15 cellular contexts compared by ENCODE assay signal in genomic region chr3:138234401-138235179, GRCh38. TPM values are rescaled to one million over a fixed set of nuclear protein-coding genes. Genes with fewer than 3 reads are reported as not detected.
DNase-seq lines count a peak whose midpoint lies in the region; ATAC-seq and TF ChIP-seq lines count a peak whose summit lies in the region.
"Had no signal": no experiment of that assay in that cellular context is flagged by ENCODE, and none has a peak within 500 bp of the region (broad histone marks: within the 10 kb centered on the region; RNA-seq: fewer than 3 reads in every experiment).

No MANE protein-coding gene starts in this region.

- TF ChIP-seq CTCF in foreskin keratinocyte (conservative IDR thresholded peaks at IDR 0.05) (no peak), upper lobe of right lung (IDR thresholded peaks at IDR 0.05) (no peak)

- peaks cover 29% of the 10 kb centered on the region for H3K4me1 Mint-ChIP-seq in activated T-cell treated with anti-CD3 and anti-CD28 coated beads, Interleukin-2, amount 50 U/mL, for 24 hours (ENCODE audit: low read depth)
- H3K4me1 Mint-ChIP-seq in activated naive CD8-positive, alpha-beta T cell treated with anti-CD3 and anti-CD28 coated beads, Interleukin-2, amount 50 U/mL, for 24 hours: peaks cover 21% of the 10 kb centered on the region

- H3K27me3 ChIP-seq in foreskin keratinocyte: no peaks in the 10 kb centered on the region
- H3K27me3 ChIP-seq in upper lobe of right lung: no peaks in the 10 kb centered on the region
- H3K27me3 ChIP-seq: spleen had no signal

- intact Hi-C loops in upper lobe of right lung (cut with DNase I): no loop called here

- peaks cover 84% of the 10 kb centered on the region for H3K36me3 ChIP-seq in upper lobe of right lung

- H3K27me3 Mint-ChIP-seq in activated T-cell treated with anti-CD3 and anti-CD28 coated beads, Interleukin-2, amount 50 U/mL, for 24 hours: no peaks in the 10 kb centered on the region
- H3K27me3 Mint-ChIP-seq in activated naive CD8-positive, alpha-beta T cell treated with anti-CD3 and anti-CD28 coated beads, Interleukin-2, amount 50 U/mL, for 24 hours: no peaks in the 10 kb centered on the region

- DNase-seq in activated T-cell treated with anti-CD3 and anti-CD28 coated beads, Interleukin-2, amount 50 U/mL, for 24 hours: no peak
- DNase-seq in activated T-cell treated with anti-CD3 and anti-CD28 coated beads for 4 hours (no peak), HT1080 (ENCODE audit: low read depth) (peak; percentile 71), renal cortical epithelial cell (ENCODE audit: low read depth) (peak; percentile 35), foreskin keratinocyte (no peak), upper lobe of right lung (no peak)
- no peak for DNase-seq in activated naive CD8-positive, alpha-beta T cell treated with anti-CD3 and anti-CD28 coated beads, Interleukin-2, amount 50 U/mL, for 24 hours
- DNase-seq in stimulated activated CD4-positive, alpha-beta T cell treated with anti-CD3 and anti-CD28 coated beads, Interleukin-1b, Interleukin-23, amount 100 ng/mL, for 48 hours: no peak
- DNase-seq: activated gamma-delta T cell; Caco-2; effector CD8-positive, alpha-beta T cell; spleen; stimulated activated naive CD4-positive, alpha-beta T cell treated with Interleukin-2 at 50 U/mL for 16 hours had no signal

- no peak overlapping the region for H3K4me3 Mint-ChIP-seq in activated T-cell treated with anti-CD3 and anti-CD28 coated beads, Interleukin-2, amount 50 U/mL, for 24 hours
- no peak overlapping the region for H3K4me3 Mint-ChIP-seq in activated naive CD8-positive, alpha-beta T cell treated with anti-CD3 and anti-CD28 coated beads, Interleukin-2, amount 50 U/mL, for 24 hours

- H3K4me3 ChIP-seq in upper lobe of right lung: no peak overlapping the region
- H3K4me3 ChIP-seq: K562, spleen had no signal

- H3K4me1 ChIP-seq in foreskin keratinocyte: no peaks in the 10 kb centered on the region
- no peaks in the 10 kb centered on the region for H3K4me1 ChIP-seq in upper lobe of right lung
- H3K4me1 ChIP-seq: Caco-2, parathyroid adenoma, spleen had no signal

- H3K36me3 Mint-ChIP-seq in activated T-cell treated with anti-CD3 and anti-CD28 coated beads, Interleukin-2, amount 50 U/mL, for 24 hours (ENCODE audit: low read depth): peaks cover 96% of the 10 kb centered on the region
- peaks cover 36% of the 10 kb centered on the region for H3K36me3 Mint-ChIP-seq in activated naive CD8-positive, alpha-beta T cell treated with anti-CD3 and anti-CD28 coated beads, Interleukin-2, amount 50 U/mL, for 24 hours (ENCODE audit: low read depth)

- H3K27ac ChIP-seq in foreskin keratinocyte: no peak overlapping the region
- no peak overlapping the region for H3K27ac ChIP-seq in upper lobe of right lung
- H3K27ac ChIP-seq: parathyroid adenoma, spleen had no signal

- H3K9me3 ChIP-seq in upper lobe of right lung: no peaks in the 10 kb centered on the region
- H3K9me3 ChIP-seq: Caco-2, spleen had no signal

- H3K27ac Mint-ChIP-seq in activated T-cell treated with anti-CD3 and anti-CD28 coated beads, Interleukin-2, amount 50 U/mL, for 24 hours: peak overlapping the region; percentile 76
- no peak overlapping the region for H3K27ac Mint-ChIP-seq in activated naive CD8-positive, alpha-beta T cell treated with anti-CD3 and anti-CD28 coated beads, Interleukin-2, amount 50 U/mL, for 24 hours

- peak; percentile 74 for ATAC-seq in activated naive CD8-positive, alpha-beta T cell treated with anti-CD3 and anti-CD28 coated beads, Interleukin-2, amount 50 U/mL, for 24 hours
- ATAC-seq in foreskin keratinocyte (no peak), upper lobe of right lung (no peak)
- ATAC-seq: K562 had no signal

- no peaks in the 10 kb centered on the region for H3K9me3 Mint-ChIP-seq in activated T-cell treated with anti-CD3 and anti-CD28 coated beads, Interleukin-2, amount 50 U/mL, for 24 hours
- no peaks in the 10 kb centered on the region for H3K9me3 Mint-ChIP-seq in activated naive CD8-positive, alpha-beta T cell treated with anti-CD3 and anti-CD28 coated beads, Interleukin-2, amount 50 U/mL, for 24 hours

RNA-seq across cellular contexts. Expression of gene ARMC8, which starts 47.5 kb away (rescaled TPM):
- total RNA-seq in HT1080 (2014; rRNA removed; shearing (Covaris generic)): 37.5 and 41.5 TPM in 2 replicates
- 35.6 and 37.8 TPM in 2 replicates for polyA plus RNA-seq in HT1080 (2015; cell fraction: cytosol; rRNA removed)
- polyA plus RNA-seq in HT1080 (2015; cell fraction: nucleus; rRNA removed): 55.7 and 58.5 TPM in 2 replicates
- total RNA-seq in renal cortical epithelial cell (57.0 and 86.4 TPM in 2 replicates), foreskin keratinocyte (42.0 and 42.9 TPM in 2 replicates), upper lobe of right lung (50.3 TPM)
- polyA plus RNA-seq in foreskin keratinocyte: 16.6 and 18.8 TPM in 2 replicates

RNA-seq across cellular contexts. Expression of gene DBR1, which starts 59.9 kb away (rescaled TPM):
- 25.1 and 25.9 TPM in 2 replicates for total RNA-seq in HT1080 (2014; rRNA removed; shearing (Covaris generic))
- 17.0 and 18.4 TPM in 2 replicates for polyA plus RNA-seq in HT1080 (2015; cell fraction: cytosol; rRNA removed)
- polyA plus RNA-seq in HT1080 (2015; cell fraction: nucleus; rRNA removed): 30.8 and 34.3 TPM in 2 replicates
- total RNA-seq in renal cortical epithelial cell (22.1 and 27.3 TPM in 2 replicates), foreskin keratinocyte (18.6 TPM in 2 replicates), upper lobe of right lung (14.8 TPM)
- 9.0 and 10.3 TPM in 2 replicates for polyA plus RNA-seq in foreskin keratinocyte

Comparison
In these comparisons a context has a peak if more than half of its experiments do, and no peak if none do; other contexts are left out.
1. DNase-seq: peak in HT1080 (single experiment) and renal cortical epithelial cell (single experiment); none in activated T-cell treated with anti-CD3 and anti-CD28 coated beads, Interleukin-2, amount 50 U/mL, for 24 hours (single experiment), activated T-cell treated with anti-CD3 and anti-CD28 coated beads for 4 hours (single experiment), activated naive CD8-positive, alpha-beta T cell treated with anti-CD3 and anti-CD28 coated beads, Interleukin-2, amount 50 U/mL, for 24 hours (single experiment), foreskin keratinocyte (0 of 2), stimulated activated CD4-positive, alpha-beta T cell treated with anti-CD3 and anti-CD28 coated beads, Interleukin-1b, Interleukin-23, amount 100 ng/mL, for 48 hours (single experiment) and upper lobe of right lung (single experiment).